In the genomic region with DNA sequence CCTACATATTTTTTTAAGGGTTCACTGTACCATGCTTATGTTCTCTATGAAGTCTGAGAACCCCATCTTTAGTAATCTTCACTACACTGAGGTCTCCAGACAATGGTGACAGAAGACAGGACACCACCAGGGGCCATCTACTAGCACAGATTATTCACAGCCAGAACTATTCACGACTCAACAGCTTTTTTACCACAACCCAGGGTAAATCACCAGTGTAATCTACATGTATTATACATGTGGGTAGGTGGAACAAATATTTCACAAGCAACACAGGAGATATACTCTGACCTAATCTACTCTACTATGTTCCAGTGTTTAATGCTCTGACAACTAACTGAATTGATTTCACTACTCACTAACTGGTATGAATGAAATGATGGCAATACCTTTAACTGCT, we compare ENCODE assay signal across 24 cellular contexts.
DNase-seq lines count a peak whose midpoint lies in the region; ATAC-seq and TF ChIP-seq lines count a peak whose summit lies in the region.
"Had no signal": no experiment of that assay in that cellular context is flagged by ENCODE, and none has a peak within 500 bp of the region (broad histone marks: within the 10 kb centered on the region; RNA-seq: fewer than 3 reads in every experiment).

No MANE protein-coding gene starts in this region.

- H3K27me3 Mint-ChIP-seq in activated CD8-positive, alpha-beta memory T cell treated with anti-CD3 and anti-CD28 coated beads, Interleukin-2, amount 10 ng/mL, durations not matched to agents 7 days and 5 days: no peaks in the 10 kb centered on the region
- H3K27me3 Mint-ChIP-seq in stimulated activated memory B cell treated with anti-CD40 and anti-IgM and Interleukin-4, amounts not matched to agents 10 μg/mL and 1 μg/mL and 100 μg/mL, for 72 hours: no peaks in the 10 kb centered on the region

- H3K9me3 ChIP-seq in SJCRH30 (replicated peaks) (no peaks in the 10 kb centered on the region), ovary (no peaks in the 10 kb centered on the region)
- H3K9me3 ChIP-seq: heart left ventricle, stomach, upper lobe of right lung had no signal

- peaks cover 23% of the 10 kb centered on the region for H3K36me3 ChIP-seq in SJCRH30
- no peaks in the 10 kb centered on the region for H3K36me3 ChIP-seq in ovary
- H3K36me3 ChIP-seq: stomach, upper lobe of right lung had no signal

- TF ChIP-seq EP300 in ovary (IDR thresholded peaks at IDR 0.05): no peak

- peaks cover 68% of the 10 kb centered on the region for H3K36me3 Mint-ChIP-seq in activated CD8-positive, alpha-beta memory T cell treated with anti-CD3 and anti-CD28 coated beads, Interleukin-2, amount 10 ng/mL, durations not matched to agents 7 days and 5 days
- peaks cover 59% of the 10 kb centered on the region for H3K36me3 Mint-ChIP-seq in stimulated activated memory B cell treated with anti-CD40 and anti-IgM and Interleukin-4, amounts not matched to agents 10 μg/mL and 1 μg/mL and 100 μg/mL, for 72 hours

- H3K4me3 Mint-ChIP-seq in activated CD8-positive, alpha-beta memory T cell treated with anti-CD3 and anti-CD28 coated beads, Interleukin-2, amount 10 ng/mL, durations not matched to agents 7 days and 5 days: no peak overlapping the region
- H3K4me3 Mint-ChIP-seq in stimulated activated memory B cell treated with anti-CD40 and anti-IgM and Interleukin-4, amounts not matched to agents 10 μg/mL and 1 μg/mL and 100 μg/mL, for 72 hours: no peak overlapping the region
- H3K4me3 Mint-ChIP-seq: H9, immature natural killer cell had no signal

- 92 to 96% (median 94%) methylated on average over 1 of the region's 1 CpG for WGBS in ovary, 3 donors

- no peaks in the 10 kb centered on the region for H3K9me3 Mint-ChIP-seq in activated CD8-positive, alpha-beta memory T cell treated with anti-CD3 and anti-CD28 coated beads, Interleukin-2, amount 10 ng/mL, durations not matched to agents 7 days and 5 days (ENCODE audit: low read depth)
- no peaks in the 10 kb centered on the region for H3K9me3 Mint-ChIP-seq in stimulated activated memory B cell treated with anti-CD40 and anti-IgM and Interleukin-4, amounts not matched to agents 10 μg/mL and 1 μg/mL and 100 μg/mL, for 72 hours
- H3K9me3 Mint-ChIP-seq: H9, immature natural killer cell had no signal

- no peak for DNase-seq in activated CD8-positive, alpha-beta memory T cell treated with anti-CD3 and anti-CD28 coated beads, Interleukin-2, amount 10 ng/mL, durations not matched to agents 7 days and 5 days
- DNase-seq in activated CD8-positive, alpha-beta memory T cell treated with anti-CD3 and anti-CD28 coated beads, Interleukin-2, amount 50 U/mL, for 4 hours: no peak
- DNase-seq in SJCRH30: peak in 1 of 2 experiments; percentile 19
- no peak for DNase-seq in dorsolateral prefrontal cortex
- DNase-seq in pons (ENCODE audit: low spot score): no peak
- no peak for DNase-seq in ovary
- DNase-seq in hippocampal formation (lab: John Stamatoyannopoulos, UW): no peak
- DNase-seq: activated CD4-positive, alpha-beta T cell treated with anti-CD3 and anti-CD28 coated beads, Interleukin-2, amount 50 U/mL, for 4 hours; activated gamma-delta T cell treated with Interleukin-2 at 50 U/mL for 16 hours; DMS53; H9; heart left ventricle; immature natural killer cell; Karpas-422; left ventricle myocardium superior; NCI-H1048; NCI-H2029 treated with DMSO at 0.1 percent for 48 hours; NCI-H446 treated with DMSO at 0.1 percent for 48 hours; occipital lobe; RPMI8226; stomach; upper lobe of right lung had no signal

- ATAC-seq in activated CD8-positive, alpha-beta memory T cell treated with anti-CD3 and anti-CD28 coated beads, Interleukin-2, amount 10 ng/mL, durations not matched to agents 7 days and 5 days: no peak
- no peak for ATAC-seq in stimulated activated memory B cell treated with anti-CD40 and anti-IgM and Interleukin-4, amounts not matched to agents 10 μg/mL and 1 μg/mL and 100 μg/mL, for 72 hours
- ATAC-seq: heart left ventricle, left ventricle myocardium superior, upper lobe of right lung had no signal

- H3K4me1 ChIP-seq in SJCRH30 (peaks cover 51% of the 10 kb centered on the region), ovary (ENCODE audit: insufficient read depth) (no peaks in the 10 kb centered on the region)

- CTCF ChIA-PET in activated CD8-positive, alpha-beta memory T cell treated with anti-CD3 and anti-CD28 coated beads, Interleukin-2, amount 10 ng/mL, durations not matched to agents 7 days and 5 days (lab: Charles Lee): no interaction called here

- intact Hi-C loops in dorsolateral prefrontal cortex (cut with DNase I) (no loop called here), ovary (cut with DNase I) (no loop called here)

- TF ChIP-seq CTCF in dorsolateral prefrontal cortex (IDR thresholded peaks at IDR 0.05 in 54 of 56, conservative IDR thresholded peaks at IDR 0.05 in 2 of 56; ENCODE audit: low read depth in 1 of 56, partially characterized antibody in 56 of 56) (no peak), ovary (IDR thresholded peaks at IDR 0.05) (no peak)

- H3K4me3 ChIP-seq in SJCRH30: no peak overlapping the region
- H3K4me3 ChIP-seq in dorsolateral prefrontal cortex: no peak overlapping the region
- H3K4me3 ChIP-seq in ovary: no peak overlapping the region
- H3K4me3 ChIP-seq: heart left ventricle, stomach, upper lobe of right lung had no signal

- no peak for TF ChIP-seq POLR2A in ovary (IDR thresholded peaks at IDR 0.05)

- peak overlapping the region; percentile 14 for H3K27ac Mint-ChIP-seq in activated CD8-positive, alpha-beta memory T cell treated with anti-CD3 and anti-CD28 coated beads, Interleukin-2, amount 10 ng/mL, durations not matched to agents 7 days and 5 days
- peak overlapping the region; percentile 65 for H3K27ac Mint-ChIP-seq in stimulated activated memory B cell treated with anti-CD40 and anti-IgM and Interleukin-4, amounts not matched to agents 10 μg/mL and 1 μg/mL and 100 μg/mL, for 72 hours

- peak overlapping the region; percentile 75 for H3K27ac ChIP-seq in SJCRH30
- H3K27ac ChIP-seq in dorsolateral prefrontal cortex: peak overlapping the region in 46 of 59 donors; percentile 6 to 95 (median 74)
- no peak overlapping the region for H3K27ac ChIP-seq in ovary
- H3K27ac ChIP-seq: C4-2B, heart left ventricle, upper lobe of right lung had no signal

- H3K27me3 ChIP-seq in SJCRH30: no peaks in the 10 kb centered on the region
- H3K27me3 ChIP-seq in dorsolateral prefrontal cortex: no peaks in the 10 kb centered on the region
- H3K27me3 ChIP-seq in ovary: no peaks in the 10 kb centered on the region
- H3K27me3 ChIP-seq: heart left ventricle, stomach, upper lobe of right lung had no signal

- H3K4me1 Mint-ChIP-seq in activated CD8-positive, alpha-beta memory T cell treated with anti-CD3 and anti-CD28 coated beads, Interleukin-2, amount 10 ng/mL, durations not matched to agents 7 days and 5 days: peaks cover 56% of the 10 kb centered on the region
- H3K4me1 Mint-ChIP-seq in stimulated activated memory B cell treated with anti-CD40 and anti-IgM and Interleukin-4, amounts not matched to agents 10 μg/mL and 1 μg/mL and 100 μg/mL, for 72 hours: peaks cover 69% of the 10 kb centered on the region

Comparison
In these comparisons a context has a peak if more than half of its experiments do, and no peak if none do; other contexts are left out.
1. H3K27ac ChIP-seq: peak in SJCRH30 (single experiment) and dorsolateral prefrontal cortex (46 of 59); none in ovary (0 of 2).